9 cellular contexts compared by ENCODE assay signal in genomic region chr3:110814170-110815007, GRCh38.
DNase-seq lines count a peak whose midpoint lies in the region; ATAC-seq and TF ChIP-seq lines count a peak whose summit lies in the region.
"Had no signal": no experiment of that assay in that cellular context is flagged by ENCODE, and none has a peak within 500 bp of the region (broad histone marks: within the 10 kb centered on the region; RNA-seq: fewer than 3 reads in every experiment).

No MANE protein-coding gene starts in this region.

- POLR2A ChIA-PET in Caco-2 (lab: Charles Lee), result no interaction called here

- CTCF ChIA-PET in Caco-2 (lab: Charles Lee), result no interaction called here

- H3K4me1 Mint-ChIP-seq in Caco-2 (ENCODE audit: low read depth, unreplicated experiment), result peaks cover 28% of the 10 kb centered on the region

- H3K4me3 Mint-ChIP-seq in Caco-2 (ENCODE audit: unreplicated experiment), result no peak overlapping the region
- H3K4me3 Mint-ChIP-seq: dendritic cell treated with granulocyte-macrophage colony-stimulating factor and Interleukin-4, amounts not matched to agents 40 ng/mL and 50 ng/mL, for 4 days had no signal

- no peaks in the 10 kb centered on the region for H3K9me3 Mint-ChIP-seq in Caco-2 (ENCODE audit: unreplicated experiment)
- H3K9me3 Mint-ChIP-seq: dendritic cell treated with granulocyte-macrophage colony-stimulating factor and Interleukin-4, amounts not matched to agents 40 ng/mL and 50 ng/mL, for 4 days had no signal

- DNase-seq in stimulated activated CD4-positive, alpha-beta T cell treated with anti-CD3 and anti-CD28 coated beads, Interleukin-12 subunit alpha, Interleukin-12 subunit beta, amount 100 ng/mL, for 48 hours (ENCODE audit: low read depth in 2 of 3, low spot score in 1 of 3), result peak; percentile 12 to 22 (median 19)
- DNase-seq in stimulated activated CD4-positive, alpha-beta T cell treated with anti-CD3 and anti-CD28 coated beads, Interleukin-12 subunit alpha, Interleukin-12 subunit beta, amount 100 ng/mL, for 4 hours, result no peak
- DNase-seq in T-helper 2 cell (peak in 3 of 5 experiments; percentile 3 to 95 (median 4)), hepatic stellate cell (ENCODE audit: low spot score) (peak; percentile 21), Caco-2 (no peak), SHP77 (lab: John Stamatoyannopoulos, UW) (no peak), sciatic nerve (ENCODE audit: low spot score) (no peak)

- no peak for TF ChIP-seq CTCF in Caco-2 (IDR thresholded peaks at IDR 0.05; ENCODE audit: insufficient read depth in 1 of 2, low read depth in 1 of 2, low read length in 1 of 2, severe bottlenecking in 1 of 2, unreplicated experiment in 1 of 2)

- H3K9me3 ChIP-seq in Caco-2, result no peaks in the 10 kb centered on the region

- H3K36me3 ChIP-seq in Caco-2 (ENCODE audit: control insufficient read depth, insufficient read depth, low read length), result no peaks in the 10 kb centered on the region

- H3K27me3 Mint-ChIP-seq in Caco-2 (ENCODE audit: insufficient read depth, unreplicated experiment), result no peaks in the 10 kb centered on the region
- H3K27me3 Mint-ChIP-seq: dendritic cell treated with granulocyte-macrophage colony-stimulating factor and Interleukin-4, amounts not matched to agents 40 ng/mL and 50 ng/mL, for 4 days had no signal

- no peaks in the 10 kb centered on the region for H3K36me3 Mint-ChIP-seq in Caco-2 (ENCODE audit: insufficient read depth, unreplicated experiment)

- H3K4me1 ChIP-seq in Caco-2, result peaks cover 19% of the 10 kb centered on the region

- H3K27ac Mint-ChIP-seq in Caco-2 (ENCODE audit: unreplicated experiment), result no peak overlapping the region
- H3K27ac Mint-ChIP-seq: dendritic cell treated with granulocyte-macrophage colony-stimulating factor and Interleukin-4, amounts not matched to agents 40 ng/mL and 50 ng/mL, for 4 days had no signal

- no peak overlapping the region for H3K4me3 ChIP-seq in Caco-2 (ENCODE audit: low read depth, low read length)

- peak; percentile 61 for ATAC-seq in HG03066 (IDR thresholded peaks at IDR 0.05; ENCODE audit: low read depth, unreplicated experiment)
- ATAC-seq in sciatic nerve, result no peak

- H3K27me3 ChIP-seq in Caco-2 (replicated peaks; ENCODE audit: control insufficient read depth, insufficient read depth, low read length), result no peaks in the 10 kb centered on the region

- intact Hi-C loops in Caco-2 (cut with micrococcal nuclease; ENCODE audit: unreplicated experiment) (no loop called here), sciatic nerve (cut with DNase I) (no loop called here)

- BruUV-seq in Caco-2 (replicated peaks; lab: Mats Ljungman, UMichigan), result no TSS peak

Comparison
In these comparisons a context has a peak if more than half of its experiments do, and no peak if none do; other contexts are left out.
1. DNase-seq: peak in stimulated activated CD4-positive, alpha-beta T cell treated with anti-CD3 and anti-CD28 coated beads, Interleukin-12 subunit alpha, Interleukin-12 subunit beta, amount 100 ng/mL, for 48 hours (3 of 3), T-helper 2 cell (3 of 5) and hepatic stellate cell (single experiment); none in stimulated activated CD4-positive, alpha-beta T cell treated with anti-CD3 and anti-CD28 coated beads, Interleukin-12 subunit alpha, Interleukin-12 subunit beta, amount 100 ng/mL, for 4 hours (single experiment), Caco-2 (0 of 2), SHP77 (0 of 2) and sciatic nerve (single experiment).